Comparison of ENCODE assay signal across 9 cellular contexts in genomic region chr5:139275536-139276297, GRCh38. TPM values are rescaled to one million over a fixed set of nuclear protein-coding genes. Genes with fewer than 3 reads are reported as not detected.
DNase-seq lines count a peak whose midpoint lies in the region; ATAC-seq, FAIRE-seq and TF ChIP-seq lines count a peak whose summit lies in the region.
"Had no signal": no experiment of that assay in that cellular context is flagged by ENCODE, and none has a peak within 500 bp of the region (broad histone marks: within the 10 kb centered on the region; RNA-seq: fewer than 3 reads in every experiment).

No MANE protein-coding gene starts in this region.

- H3K27me3 ChIP-seq in GM12878 (replicated peaks in 1 of 2; ENCODE audit: control insufficient read depth in 2 of 2, insufficient read depth in 2 of 2, low read length in 1 of 2): no peaks in the 10 kb centered on the region
- no peaks in the 10 kb centered on the region for H3K27me3 ChIP-seq in naive thymus-derived CD4-positive, alpha-beta T cell (ENCODE audit: control insufficient read depth in 2 of 2, insufficient read depth in 2 of 2, low read length in 2 of 2)
- H3K27me3 ChIP-seq: Peyer's patch had no signal

- peak overlapping the region; percentile 94 for H3K4me3 ChIP-seq in GM08714 (ENCODE audit: low read length)
- peak overlapping the region; percentile 82 for H3K4me3 ChIP-seq in GM12878
- no peak overlapping the region for H3K4me3 ChIP-seq in naive thymus-derived CD4-positive, alpha-beta T cell (ENCODE audit: low read length)

- peak overlapping the region in 7 of 9 donors; percentile 10 to 70 (median 59) for H3K27ac Mint-ChIP-seq in naive thymus-derived CD4-positive, alpha-beta T cell

- H3K79me2 ChIP-seq in GM12878 (ENCODE audit: control insufficient read depth, insufficient read depth, low read length): peaks cover 67% of the 10 kb centered on the region

- H3K4me1 ChIP-seq in GM12878 (ENCODE audit: control insufficient read depth, insufficient read depth, low read length): peaks cover 41% of the 10 kb centered on the region
- peaks cover 26 to 27% of the 10 kb centered on the region in 2 donors for H3K4me1 ChIP-seq in naive thymus-derived CD4-positive, alpha-beta T cell (ENCODE audit: control insufficient read depth in 2 of 2, insufficient read depth in 2 of 2, low read length in 2 of 2)

- H4K20me1 ChIP-seq in GM12878 (ENCODE audit: control insufficient read depth, insufficient read depth): no peaks in the 10 kb centered on the region; the same call in 1 of the 2 replicates

- H3K4me1 Mint-ChIP-seq in naive thymus-derived CD4-positive, alpha-beta T cell: peaks cover 30 to 54% (median 50%) of the 10 kb centered on the region in 7 donors

- TF ChIP-seq CTCF in GM12878 (IDR thresholded peaks at IDR 0.05 in 2 of 3, conservative IDR thresholded peaks at IDR 0.05 in 1 of 3; ENCODE audit: control insufficient read depth in 2 of 3, extremely low read depth in 1 of 3, insufficient read depth in 1 of 3, low read depth in 3 of 3, low read length in 3 of 3): no peak

- POLR2A ChIA-PET in GM12878 (lab: Charles Lee): interaction anchor here (0.5 to 3.0 kb wide), 20 partner anchors 8 to 732 kb away, joined by 3 to 19 read pairs (median 5); partner anchors contain the start of genes MATR3, MZB1 and PAIP2
- POLR2A ChIA-PET in naive thymus-derived CD4-positive, alpha-beta T cell (lab: Charles Lee): interaction anchor here (0.6 to 3.2 kb wide), 3 partner anchors 18 to 668 kb away, joined by 3 to 25 read pairs (median 8); partner anchors contain the start of genes MATR3 and PAIP2

- intact Hi-C loops in GM12878 (cut with micrococcal nuclease; ENCODE audit: unreplicated experiment): loop anchor here (2.0 to 5.0 kb wide), 2 partner anchors 19 to 252 kb away; no protein-coding TSS in a partner anchor
- intact Hi-C loops in naive thymus-derived CD4-positive, alpha-beta T cell (cut with micrococcal nuclease): loop anchor here in 1 of 2 donors (10.0 kb wide), 1 partner anchor 899 kb away; the partner anchor contains the start of gene CYSTM1

- peak overlapping the region; percentile 93 for H3K4me2 ChIP-seq in GM12878 (ENCODE audit: control insufficient read depth, insufficient read depth)

- SMC1A ChIA-PET in GM12878 (lab: Charles Lee; ENCODE audit: uncharacterized antibody, unreplicated experiment): interaction anchor here (0.8 to 9.9 kb wide), 18 partner anchors 9 to 352 kb away, joined by 3 to 136 read pairs (median 5); partner anchors contain the start of genes MATR3, MZB1 and SPATA24

- WGBS in GM12878 (ENCODE audit: insufficient coverage, insufficient replicate concordance, low lambda C conversion rate, missing lambda C conversion rate): 0% methylated on average over 6 of the region's 6 CpGs

- H3K9ac ChIP-seq in GM12878 (ENCODE audit: control insufficient read depth, insufficient read depth, low read length): peak overlapping the region; percentile 95

- CTCF ChIA-PET in GM12878 (lab: Yijun Ruan, JAX): interaction anchor here (0.6 to 5.9 kb wide), 10 partner anchors 10 to 815 kb away, joined by 3 to 47 read pairs (median 5); partner anchors contain the start of genes MATR3 and PAIP2
- CTCF ChIA-PET in naive thymus-derived CD4-positive, alpha-beta T cell (lab: Charles Lee): interaction anchor here (0.6 kb wide), 1 partner anchor 11 kb away, joined by 3 read pairs; no protein-coding TSS in a partner anchor

- H3K36me3 Mint-ChIP-seq in naive thymus-derived CD4-positive, alpha-beta T cell: peaks cover 0 to 20% (median 3%) of the 10 kb centered on the region in 5 donors

- BruUV-seq in GM12878 (replicated peaks; lab: Mats Ljungman, UMichigan): TSS peak; percentile 50

- RAD21 ChIA-PET in GM12878 (lab: Charles Lee; ENCODE audit: unreplicated experiment): interaction anchor here (0.7 to 4.4 kb wide), 15 partner anchors 10 to 250 kb away, joined by 3 to 31 read pairs (median 4); partner anchors contain the start of genes MATR3, MZB1, PAIP2 and SPATA24

- H3K9me3 Mint-ChIP-seq in naive thymus-derived CD4-positive, alpha-beta T cell: no peaks in the 10 kb centered on the region

- H3K9me3 ChIP-seq in KOPT-K1 (ENCODE audit: insufficient read depth, low read length, poor library complexity, severe bottlenecking) (no peaks in the 10 kb centered on the region), GM12878 (replicated peaks; ENCODE audit: control insufficient read depth, insufficient read depth, low read length) (no peaks in the 10 kb centered on the region)
- H3K9me3 ChIP-seq in naive thymus-derived CD4-positive, alpha-beta T cell (ENCODE audit: control insufficient read depth in 2 of 3, low read length in 3 of 3): no peaks in the 10 kb centered on the region
- H3K9me3 ChIP-seq: Peyer's patch had no signal

- H3K27ac ChIP-seq in KOPT-K1 (ENCODE audit: low read depth, low read length, poor library complexity, severe bottlenecking) (peak overlapping the region; percentile 0), GM12878 (ENCODE audit: control insufficient read depth, insufficient read depth) (peak overlapping the region; percentile 64)
- no peak overlapping the region for H3K27ac ChIP-seq in naive thymus-derived CD4-positive, alpha-beta T cell (ENCODE audit: low read depth, low read length)
- H3K27ac ChIP-seq: Peyer's patch had no signal

- peaks cover 0 to 3% (median 0%) of the 10 kb centered on the region in 5 donors for H3K27me3 Mint-ChIP-seq in naive thymus-derived CD4-positive, alpha-beta T cell

- in situ Hi-C loops in GM12878 (cut with MboI): no loop called here
- in situ Hi-C loops in G401 (cut with HindIII; ENCODE audit: low sequenced_read_pairs): no loop called here

- FAIRE-seq in GM12878 (lab: Jason Lieb, UNC): peak; percentile 82

- H3K4me3 Mint-ChIP-seq in naive thymus-derived CD4-positive, alpha-beta T cell: peak overlapping the region; percentile 41 to 92 (median 74)

- no peak for TF ChIP-seq EP300 in GM12878 (IDR thresholded peaks at IDR 0.05; ENCODE audit: borderline replicate concordance in 1 of 2, control insufficient read depth in 1 of 2, low read depth in 2 of 2, low read length in 2 of 2)

- H3K36me3 ChIP-seq in KOPT-K1 (ENCODE audit: insufficient read depth, low read length) (peaks cover 57% of the 10 kb centered on the region), GM12878 (ENCODE audit: control insufficient read depth in 2 of 2, insufficient read depth in 2 of 2, low read length in 1 of 2) (peaks cover 2 to 23% of the 10 kb centered on the region in 2 experiments)
- peaks cover 0 to 18% (median 0%) of the 10 kb centered on the region in 3 experiments for H3K36me3 ChIP-seq in naive thymus-derived CD4-positive, alpha-beta T cell (ENCODE audit: control insufficient read depth in 2 of 3, insufficient read depth in 3 of 3, low read length in 3 of 3)

- peak; percentile 66 for TF ChIP-seq POLR2A in GM12878 (IDR thresholded peaks at IDR 0.05; ENCODE audit: low read depth, low read length)

- TF ChIP-seq RAD21 in GM12878 (IDR thresholded peaks at IDR 0.05; ENCODE audit: insufficient read depth, low read depth, low read length): no peak

- no peak overlapping the region for H2AFZ ChIP-seq in GM12878 (ENCODE audit: control insufficient read depth, low read depth, low read length)

- ATAC-seq in GM12878 (peak; percentile 30), GM18867 (IDR thresholded peaks at IDR 0.05; ENCODE audit: unreplicated experiment) (no peak)
- ATAC-seq in naive thymus-derived CD4-positive, alpha-beta T cell: no peak

- no peak for DNase-seq in GM12878 (ENCODE audit: low read depth, low spot score)
- no peak for DNase-seq in naive thymus-derived CD4-positive, alpha-beta T cell
- DNase-seq in G401 (ENCODE audit: low spot score): no peak
- DNase-seq in NCI-H1417 treated with DMSO at 0.1 percent for 48 hours (lab: John Stamatoyannopoulos, UW): no peak
- no peak for DNase-seq in pons (ENCODE audit: low spot score)
- DNase-seq: Peyer's patch had no signal

TF ChIP-seq in GM12878, 131 proteins besides CTCF, POLR2A, EP300 and RAD21 (continues in another document):
- no peak for TF ChIP-seq PAX8 (IDR thresholded peaks at IDR 0.05)
- no peak for TF ChIP-seq CREB1 (IDR thresholded peaks at IDR 0.05; ENCODE audit: low read depth)
- TF ChIP-seq PAX5 (IDR thresholded peaks at IDR 0.05; ENCODE audit: borderline replicate concordance, low read depth, low read length): no peak
- no peak for TF ChIP-seq ZBTB33 (IDR thresholded peaks at IDR 0.05)
- no peak for TF ChIP-seq SMC3 (IDR thresholded peaks at IDR 0.05; ENCODE audit: borderline replicate concordance, low read length)

RNA-seq across cellular contexts. Expression of gene MATR3, which starts 17.8 kb away (rescaled TPM):
- 599 and 630 TPM in 2 replicates for total RNA-seq in GM12878 (2013; cell fraction: nucleolus; rRNA removed)
- total RNA-seq in GM12878 (2014; rRNA removed): 134 and 173 TPM in 2 replicates
- total RNA-seq in GM12878 (2014; rRNA removed; fragmentation: Illumina TruSeq; extraction: Trizol): 394 and 401 TPM in 2 replicates
- total RNA-seq in GM12878 (2021): 180 and 213 TPM in 2 replicates
- 70.2 TPM for polyA plus RNA-seq in GM12878 (2011; ENCODE audit: low read depth)
- 230 and 407 TPM in 2 replicates for polyA plus RNA-seq in GM12878 (2011; rRNA removed)
- 102 and 125 TPM in 2 replicates for polyA plus RNA-seq in GM12878 (2011; cell fraction: cytosol; rRNA removed)
- polyA plus RNA-seq in GM12878 (2011; cell fraction: nucleus; rRNA removed): 123 and 141 TPM in 2 replicates
- 146 and 152 TPM in 2 replicates for polyA plus RNA-seq in GM12878 (2012)
- 276 and 414 TPM in 2 replicates for polyA plus RNA-seq in GM12878 (2014; fragmentation: Illumina TruSeq; extraction: Trizol)
- 100 to 1,000 TPM; 149 to 187 TPM for polyA plus RNA-seq in GM12878 (2014; fragmentation: Nextera tagmentation; extraction: Ambion mirVana)
- 194 and 201 TPM in 2 replicates for polyA plus RNA-seq in GM12878 (2014; rRNA removed)
- 100 to 1,000 TPM; 347 to 380 TPM for polyA plus RNA-seq in GM12878 (2016; fragmentation: Nextera tagmentation; extraction: Ambion mirVana)
- polyA minus RNA-seq in GM12878 (2011; rRNA and poly(A)+ RNA removed): 284 and 298 TPM in 2 replicates
- polyA minus RNA-seq in GM12878 (2011; cell fraction: cytosol; rRNA and poly(A)+ RNA removed): 79.1 and 117 TPM in 2 replicates
- 110 and 161 TPM in 2 replicates for polyA minus RNA-seq in GM12878 (2011; cell fraction: nucleus; rRNA and poly(A)+ RNA removed)
- 100 to 1,000 TPM; 219 to 333 (median 274) TPM for total RNA-seq in naive thymus-derived CD4-positive, alpha-beta T cell
- polyA plus RNA-seq in naive thymus-derived CD4-positive, alpha-beta T cell: 100 to 1,000 TPM; 313 to 379 TPM
- total RNA-seq in G401 (2014; rRNA removed; shearing (Covaris generic)): 251 and 346 TPM in 2 replicates
